8 cellular contexts compared by ENCODE assay signal in genomic region chr5:143405747-143406098, GRCh38. TPM values are rescaled to one million over a fixed set of nuclear protein-coding genes. Genes with fewer than 3 reads are reported as not detected.
DNase-seq lines count a peak whose midpoint lies in the region; TF ChIP-seq lines count a peak whose summit lies in the region.

No MANE protein-coding gene starts in this region.

- H3K36me3 ChIP-seq in BE2C (no peaks in the 10 kb centered on the region), ectodermal cell (ENCODE audit: control insufficient read depth, insufficient read depth, low read length) (no peaks in the 10 kb centered on the region), neural cell (ENCODE audit: insufficient read depth, low read length) (no peaks in the 10 kb centered on the region)

- TF ChIP-seq RAD21 in neural cell (conservative IDR thresholded peaks at IDR 0.05), result no peak

- H3K27me3 ChIP-seq in BE2C, result peaks cover 70% of the 10 kb centered on the region
- H3K27me3 ChIP-seq in ectodermal cell (ENCODE audit: control insufficient read depth, insufficient read depth, low read length, poor library complexity, severe bottlenecking), result peaks cover 49% of the 10 kb centered on the region
- peaks cover 28% of the 10 kb centered on the region for H3K27me3 ChIP-seq in neural cell (ENCODE audit: insufficient read depth, low read depth, low read length)

- peak overlapping the region; percentile 99 for H2AFZ ChIP-seq in neural cell (ENCODE audit: low read depth, low read length)

- no peak overlapping the region for H3K27ac ChIP-seq in ectodermal cell (ENCODE audit: insufficient read depth, low read depth, low read length, poor library complexity, severe bottlenecking)
- peak overlapping the region; percentile 83 for H3K27ac ChIP-seq in neural cell (ENCODE audit: low read length)

- TF ChIP-seq CTCF in BE2C (IDR thresholded peaks at IDR 0.05; ENCODE audit: low read depth, low read length) (no peak), neural cell (IDR thresholded peaks at IDR 0.05; ENCODE audit: poor library complexity, severe bottlenecking) (no peak)

- H3K9ac ChIP-seq in neural cell (ENCODE audit: low read length), result peak overlapping the region; percentile 64

- H3F3A ChIP-seq in neural cell (ENCODE audit: insufficient read depth, low read length, poor library complexity, severe bottlenecking), result no peaks in the 10 kb centered on the region

- H3K4me3 ChIP-seq in BE2C (ENCODE audit: low read depth, low read length) (peak overlapping the region; percentile 82), ectodermal cell (ENCODE audit: insufficient read depth, low read depth, low read length) (peak overlapping the region; percentile 60), neural cell (ENCODE audit: low read length) (peak overlapping the region; percentile 86)

- peak overlapping the region; percentile 80 for H3K4me2 ChIP-seq in neural cell (ENCODE audit: low read length)

- DNase-seq in BE2C (no peak), NCI-H774 (lab: John Stamatoyannopoulos, UW) (peak; percentile 54), NCI-H82 (lab: John Stamatoyannopoulos, UW) (no peak), ecto neural progenitor cell (ENCODE audit: low spot score) (no peak), NCI-H446 (lab: John Stamatoyannopoulos, UW) (no peak)
- DNase-seq in stimulated activated CD4-positive, alpha-beta T cell treated with anti-CD3 and anti-CD28 coated beads, Interleukin-4, amount 100 ng/mL, for 24 hours, result no peak

- no peaks in the 10 kb centered on the region for H3K9me2 ChIP-seq in neural cell (ENCODE audit: insufficient read depth, low read length)

- H3K9me3 ChIP-seq in BE2C, result no peaks in the 10 kb centered on the region
- H3K9me3 ChIP-seq in ectodermal cell (ENCODE audit: control insufficient read depth, low read length), result no peaks in the 10 kb centered on the region
- no peaks in the 10 kb centered on the region for H3K9me3 ChIP-seq in neural cell (ENCODE audit: low read length)

- H3K4me1 ChIP-seq in BE2C (no peaks in the 10 kb centered on the region), ectodermal cell (ENCODE audit: control insufficient read depth, insufficient read depth, low read length) (no peaks in the 10 kb centered on the region)

- TF ChIP-seq EP300 in neural cell (conservative IDR thresholded peaks at IDR 0.05; ENCODE audit: poor library complexity, severe bottlenecking), result no peak

- WGBS in ectodermal cell, 2 experiments, result 89 to 92% methylated on average over 3 to 4 of the region's 4 CpGs

- no peaks in the 10 kb centered on the region for H4K20me1 ChIP-seq in neural cell (ENCODE audit: insufficient read depth)

- no peaks in the 10 kb centered on the region for H3K79me2 ChIP-seq in neural cell (replicated peaks; ENCODE audit: insufficient read depth, low read length)

TF ChIP-seq in neural cell, 6 proteins besides CTCF, POLR2A, EP300 and RAD21:
- TF ChIP-seq EZH2 (IDR thresholded peaks at IDR 0.05; ENCODE audit: borderline replicate concordance, insufficient read depth, low read length, poor library complexity, severe bottlenecking) (no peak), REST (IDR thresholded peaks at IDR 0.05; ENCODE audit: borderline replicate concordance) (no peak), SMC3 (conservative IDR thresholded peaks at IDR 0.05; ENCODE audit: poor library complexity) (no peak), MXI1 (conservative IDR thresholded peaks at IDR 0.05; ENCODE audit: poor library complexity, severe bottlenecking) (no peak), POLR2AphosphoS5 (IDR thresholded peaks at IDR 0.05) (no peak), TAF1 (IDR thresholded peaks at IDR 0.05; ENCODE audit: low read depth) (no peak)

RNA-seq across cellular contexts. Expression of gene NR3C1, which starts 2.2 kb away (rescaled TPM):
- polyA plus RNA-seq in BE2C (2012; ENCODE audit: insufficient read depth, insufficient read length, low read depth), result 0.39 TPM
- polyA plus RNA-seq in ectodermal cell (2013, experiment 1 of 4), result 0.28 TPM
- polyA plus RNA-seq in ectodermal cell (2013, experiment 2 of 4), result 0.50 TPM
- 0.64 TPM for polyA plus RNA-seq in ectodermal cell (2013, experiment 3 of 4)
- 0.85 TPM for polyA plus RNA-seq in ectodermal cell (2013, experiment 4 of 4)
- 2.2 and 2.3 TPM in 2 replicates for polyA plus RNA-seq in neural cell
- polyA minus RNA-seq in neural cell, result 10.0 and 11.9 TPM in 2 replicates
